8 cellular contexts compared by ENCODE assay signal in the genomic region with DNA sequence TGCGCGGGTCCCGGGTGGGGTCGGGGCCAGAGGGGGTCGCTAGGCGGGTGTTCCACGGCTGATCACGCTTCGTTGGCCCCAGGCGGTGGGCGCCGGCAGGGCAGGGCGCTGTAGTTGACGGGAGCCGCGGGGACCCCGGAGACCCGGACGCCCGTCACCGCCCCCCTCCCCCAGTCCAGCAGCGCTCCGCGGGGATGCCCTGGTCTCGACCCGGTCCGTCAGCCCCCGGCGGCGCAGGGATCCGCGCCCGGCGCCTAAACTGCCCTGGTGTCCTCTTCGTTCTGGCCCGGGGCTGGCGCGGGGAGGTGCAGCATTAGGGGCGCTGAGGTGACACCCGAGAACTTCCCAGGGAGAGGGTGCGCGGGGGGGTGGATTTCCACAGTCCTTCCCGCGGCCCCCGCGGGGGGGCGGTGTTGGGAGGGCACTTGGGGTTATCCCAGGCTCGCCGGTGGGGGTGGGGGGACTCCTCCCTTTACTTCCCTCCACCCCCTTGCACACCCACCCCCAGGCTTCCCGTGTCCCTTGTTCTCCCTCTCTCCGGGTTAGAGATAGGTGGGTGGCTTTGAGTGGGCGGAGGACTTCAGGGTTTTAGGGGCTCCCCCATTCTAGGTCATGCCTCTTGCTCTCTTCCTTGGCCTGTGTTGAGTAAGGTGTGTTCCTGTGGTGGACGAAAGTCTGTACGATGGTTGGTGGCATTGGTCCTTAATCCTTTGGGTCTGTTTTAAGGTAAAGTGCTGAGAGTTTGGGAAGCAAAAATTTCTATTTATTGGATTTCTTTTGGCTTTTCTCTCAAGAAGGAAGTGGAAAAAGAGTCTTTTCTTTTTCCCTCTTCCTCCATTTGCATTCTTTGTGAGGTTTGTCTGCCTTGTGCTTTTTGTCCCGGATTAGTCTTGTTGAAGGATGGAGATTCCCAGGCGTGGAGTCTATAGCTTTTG. TPM values are rescaled to one million over a fixed set of nuclear protein-coding genes. Genes with fewer than 3 reads are reported as not detected.
DNase-seq lines count a peak whose midpoint lies in the region; ATAC-seq and TF ChIP-seq lines count a peak whose summit lies in the region.

No MANE protein-coding gene starts in this region.

- peak overlapping the region; percentile 91 to 99 (median 97) for H3K27ac Mint-ChIP-seq in naive thymus-derived CD4-positive, alpha-beta T cell
- peak overlapping the region; percentile 86 for H3K27ac Mint-ChIP-seq in stimulated activated memory B cell treated with anti-CD40 and anti-IgM and Interleukin-4, amounts not matched to agents 10 μg/mL and 1 μg/mL and 100 μg/mL, for 72 hours

- peaks cover 48% of the 10 kb centered on the region for H3K4me1 Mint-ChIP-seq in activated T-cell treated with anti-CD3 and anti-CD28 coated beads, Interleukin-2, amount 50 U/mL, for 4 hours (ENCODE audit: low read depth)
- peaks cover 28 to 75% (median 66%) of the 10 kb centered on the region in 7 donors for H3K4me1 Mint-ChIP-seq in naive thymus-derived CD4-positive, alpha-beta T cell
- H3K4me1 Mint-ChIP-seq in stimulated activated memory B cell treated with anti-CD40 and anti-IgM and Interleukin-4, amounts not matched to agents 10 μg/mL and 1 μg/mL and 100 μg/mL, for 72 hours = peaks cover 70% of the 10 kb centered on the region

- intact Hi-C loops in esophagus squamous epithelium (cut with DNase I) = no loop called here
- intact Hi-C loops in naive thymus-derived CD4-positive, alpha-beta T cell (cut with micrococcal nuclease) = loop anchor here (1.0 to 10.0 kb wide), 23 partner anchors 14 to 1749 kb away; a partner anchor contains a TSS

- H3K9me3 ChIP-seq in NT2/D1 (ENCODE audit: insufficient read depth, low read length) (no peaks in the 10 kb centered on the region), esophagus squamous epithelium (no peaks in the 10 kb centered on the region)
- H3K9me3 ChIP-seq in naive thymus-derived CD4-positive, alpha-beta T cell (ENCODE audit: control insufficient read depth in 2 of 3, low read length in 3 of 3) = peaks cover 0 to 8% (median 0%) of the 10 kb centered on the region in 3 experiments

- H3K36me3 Mint-ChIP-seq in activated T-cell treated with anti-CD3 and anti-CD28 coated beads, Interleukin-2, amount 50 U/mL, for 4 hours (ENCODE audit: insufficient read depth) = peaks cover 21% of the 10 kb centered on the region
- H3K36me3 Mint-ChIP-seq in naive thymus-derived CD4-positive, alpha-beta T cell = peaks cover 8 to 32% (median 30%) of the 10 kb centered on the region in 5 donors
- peaks cover 25% of the 10 kb centered on the region for H3K36me3 Mint-ChIP-seq in stimulated activated memory B cell treated with anti-CD40 and anti-IgM and Interleukin-4, amounts not matched to agents 10 μg/mL and 1 μg/mL and 100 μg/mL, for 72 hours

- peak overlapping the region; percentile 77 for H3K9ac ChIP-seq in NT2/D1 (ENCODE audit: insufficient read length, low read depth)

- H3K36me3 ChIP-seq in NT2/D1 (ENCODE audit: insufficient read depth, insufficient read length, low read length) = peaks cover 37% of the 10 kb centered on the region
- peaks cover 0 to 30% (median 4%) of the 10 kb centered on the region in 3 donors for H3K36me3 ChIP-seq in esophagus squamous epithelium
- peaks cover 0 to 14% (median 0%) of the 10 kb centered on the region in 3 experiments for H3K36me3 ChIP-seq in naive thymus-derived CD4-positive, alpha-beta T cell (ENCODE audit: control insufficient read depth in 2 of 3, insufficient read depth in 3 of 3, low read length in 3 of 3)

- WGBS in esophagus squamous epithelium, 2 donors = 11 to 15% methylated on average over 6 to 9 of the region's 56 CpGs

- ATAC-seq in HG03159 (IDR thresholded peaks at IDR 0.05; ENCODE audit: unreplicated experiment) = peak; percentile 10
- peak; percentile 16 to 17 for ATAC-seq in activated T-cell treated with anti-CD3 and anti-CD28 coated beads, Interleukin-2, amount 50 U/mL, for 4 hours
- peak; percentile 28 for ATAC-seq in naive thymus-derived CD4-positive, alpha-beta T cell
- peak; percentile 38 for ATAC-seq in stimulated activated memory B cell treated with anti-CD40 and anti-IgM and Interleukin-4, amounts not matched to agents 10 μg/mL and 1 μg/mL and 100 μg/mL, for 72 hours

- H3K4me3 ChIP-seq in NT2/D1 (ENCODE audit: insufficient read length, low read depth) = peak overlapping the region; percentile 65
- peak overlapping the region; percentile 88 to 100 (median 95) for H3K4me3 ChIP-seq in esophagus squamous epithelium
- peak overlapping the region; percentile 63 for H3K4me3 ChIP-seq in naive thymus-derived CD4-positive, alpha-beta T cell (ENCODE audit: low read length)

- peak; percentile 44 for DNase-seq in SKM-1 treated with dmso at 0.1 percent for 144 hours (lab: John Stamatoyannopoulos, UW; ENCODE audit: unreplicated experiment)
- DNase-seq in SKM-1 (lab: John Stamatoyannopoulos, UW; ENCODE audit: unreplicated experiment) = no peak
- no peak for DNase-seq in NT2/D1 (ENCODE audit: low read depth, low spot score)
- peak; percentile 77 for DNase-seq in activated T-cell treated with anti-CD3 and anti-CD28 coated beads, Interleukin-2, amount 50 U/mL, for 4 hours
- DNase-seq in esophagus squamous epithelium (lab: John Stamatoyannopoulos, UW) = peak; percentile 49
- peak; percentile 58 to 81 (median 67) for DNase-seq in naive thymus-derived CD4-positive, alpha-beta T cell

- peak overlapping the region; percentile 97 to 100 (median 99) for H3K27ac ChIP-seq in esophagus squamous epithelium
- H3K27ac ChIP-seq in naive thymus-derived CD4-positive, alpha-beta T cell (ENCODE audit: low read depth, low read length) = peak overlapping the region; percentile 99

- CTCF ChIA-PET in naive thymus-derived CD4-positive, alpha-beta T cell (lab: Charles Lee) = interaction anchor here (0.6 to 1.5 kb wide), 4 partner anchors 17 to 597 kb away, joined by 3 to 6 read pairs (median 3); no protein-coding TSS in a partner anchor

- no peaks in the 10 kb centered on the region for H3K27me3 Mint-ChIP-seq in activated T-cell treated with anti-CD3 and anti-CD28 coated beads, Interleukin-2, amount 50 U/mL, for 4 hours (ENCODE audit: low read depth)
- peaks cover 0 to 26% (median 0%) of the 10 kb centered on the region in 5 donors for H3K27me3 Mint-ChIP-seq in naive thymus-derived CD4-positive, alpha-beta T cell
- H3K27me3 Mint-ChIP-seq in stimulated activated memory B cell treated with anti-CD40 and anti-IgM and Interleukin-4, amounts not matched to agents 10 μg/mL and 1 μg/mL and 100 μg/mL, for 72 hours = no peaks in the 10 kb centered on the region

- no peaks in the 10 kb centered on the region for H3K9me3 Mint-ChIP-seq in activated T-cell treated with anti-CD3 and anti-CD28 coated beads, Interleukin-2, amount 50 U/mL, for 4 hours
- peaks cover 0 to 30% (median 9%) of the 10 kb centered on the region in 11 donors for H3K9me3 Mint-ChIP-seq in naive thymus-derived CD4-positive, alpha-beta T cell
- no peaks in the 10 kb centered on the region for H3K9me3 Mint-ChIP-seq in stimulated activated memory B cell treated with anti-CD40 and anti-IgM and Interleukin-4, amounts not matched to agents 10 μg/mL and 1 μg/mL and 100 μg/mL, for 72 hours

- H3K4me3 Mint-ChIP-seq in activated T-cell treated with anti-CD3 and anti-CD28 coated beads, Interleukin-2, amount 50 U/mL, for 4 hours = peak overlapping the region; percentile 83
- H3K4me3 Mint-ChIP-seq in naive thymus-derived CD4-positive, alpha-beta T cell = peak overlapping the region; percentile 80 to 96 (median 94)
- H3K4me3 Mint-ChIP-seq in stimulated activated memory B cell treated with anti-CD40 and anti-IgM and Interleukin-4, amounts not matched to agents 10 μg/mL and 1 μg/mL and 100 μg/mL, for 72 hours = peak overlapping the region; percentile 77

- TF ChIP-seq CTCF in esophagus squamous epithelium (IDR thresholded peaks at IDR 0.05) = peak in 4 of 6 experiments; percentile 8 to 37 (median 28)

- POLR2A ChIA-PET in naive thymus-derived CD4-positive, alpha-beta T cell (lab: Charles Lee) = interaction anchor here (0.6 to 3.8 kb wide), 9 partner anchors 8 to 594 kb away, joined by 3 to 18 read pairs (median 4); a partner anchor contains a TSS

- no peaks in the 10 kb centered on the region for H3K27me3 ChIP-seq in NT2/D1 (ENCODE audit: insufficient read depth, insufficient read length)
- H3K27me3 ChIP-seq in esophagus squamous epithelium = no peaks in the 10 kb centered on the region
- no peaks in the 10 kb centered on the region for H3K27me3 ChIP-seq in naive thymus-derived CD4-positive, alpha-beta T cell (ENCODE audit: control insufficient read depth in 2 of 2, insufficient read depth in 2 of 2, low read length in 2 of 2)

- H3K4me1 ChIP-seq in NT2/D1 (ENCODE audit: insufficient read depth, insufficient read length) = no peaks in the 10 kb centered on the region
- H3K4me1 ChIP-seq in esophagus squamous epithelium = peaks cover 9 to 65% (median 11%) of the 10 kb centered on the region in 3 donors
- H3K4me1 ChIP-seq in naive thymus-derived CD4-positive, alpha-beta T cell (ENCODE audit: control insufficient read depth in 2 of 2, insufficient read depth in 2 of 2, low read length in 2 of 2) = peaks cover 7 to 13% of the 10 kb centered on the region in 2 donors

- no peak for TF ChIP-seq POLR2A in esophagus squamous epithelium (IDR thresholded peaks at IDR 0.05)

RNA-seq across cellular contexts. Expression of a gene that starts 0.7 kb away (rescaled TPM):
- 10 to 100 TPM; 19.3 to 23.4 (median 20.0) TPM for total RNA-seq in activated T-cell treated with anti-CD3 and anti-CD28 coated beads, Interleukin-2, amount 50 U/mL, for 4 hours
- total RNA-seq in esophagus squamous epithelium = 10 to 100 TPM; 15.0 to 26.1 (median 24.8) TPM
- 10 to 100 TPM; 19.1 to 80.5 (median 40.9) TPM for total RNA-seq in naive thymus-derived CD4-positive, alpha-beta T cell
- polyA plus RNA-seq in naive thymus-derived CD4-positive, alpha-beta T cell = 1 to 10 TPM; 4.7 to 6.0 TPM

Comparison
In these comparisons a context has a peak if more than half of its experiments do, and no peak if none do; other contexts are left out.
1. DNase-seq: peak in SKM-1 treated with dmso at 0.1 percent for 144 hours (single experiment), activated T-cell treated with anti-CD3 and anti-CD28 coated beads, Interleukin-2, amount 50 U/mL, for 4 hours (single experiment), esophagus squamous epithelium (single experiment) and naive thymus-derived CD4-positive, alpha-beta T cell (9 of 9); none in SKM-1 (single experiment) and NT2/D1 (single experiment).
2. Peak in every context shown above with its lines, with median percentiles within 50 percentile points of each other: ATAC-seq, H3K4me3 ChIP-seq and H3K4me3 Mint-ChIP-seq.